In the genomic region with DNA sequence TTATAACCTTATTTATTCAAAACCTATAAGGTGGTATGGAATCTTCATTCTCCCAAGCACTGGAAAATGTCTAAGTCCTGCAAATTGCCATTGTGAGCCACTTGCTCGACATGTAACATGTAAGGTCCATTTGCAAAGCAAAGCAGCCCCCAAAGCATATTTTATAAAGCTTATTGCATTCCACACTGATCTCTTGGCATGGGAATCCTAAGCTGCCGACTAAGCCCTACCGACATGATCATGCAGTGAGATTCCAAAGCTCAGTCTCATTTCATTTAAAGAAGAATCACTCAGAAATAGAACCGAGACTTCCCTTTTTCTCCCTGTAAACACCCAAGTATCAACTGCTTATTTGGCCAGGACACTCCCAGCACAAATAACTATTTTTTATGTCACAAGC, we compare ENCODE assay signal across 35 cellular contexts.
"Had no signal": no experiment of that assay in that cellular context is flagged by ENCODE, and none has a peak within 500 bp of the region (broad histone marks: within the 10 kb centered on the region; RNA-seq: fewer than 3 reads in every experiment).

No MANE protein-coding gene starts in this region.

- H3K9me3 ChIP-seq: adrenal gland, Peyer's patch, SJSA1, SK-N-SH had no signal

- H3K9me3 Mint-ChIP-seq: activated CD4-positive, alpha-beta T cell treated with anti-CD3 and anti-CD28 coated beads, Interleukin-2, amount 10 ng/mL, durations not matched to agents 7 days and 5 days; activated naive CD4-positive, alpha-beta T cell treated with anti-CD3 and anti-CD28 coated beads for 36 hours; WTC11 had no signal

- H3K4me1 ChIP-seq: adrenal gland, Peyer's patch, SJSA1 had no signal

- H3K4me3 ChIP-seq: adrenal gland, Peyer's patch, SJSA1 had no signal

- DNase-seq: activated CD4-positive, alpha-beta T cell treated with anti-CD3 and anti-CD28 coated beads for 36 hours; activated CD4-positive, alpha-beta T cell treated with anti-CD3 and anti-CD28 coated beads, Interleukin-2, amount 10 ng/mL, durations not matched to agents 7 days and 5 days; activated CD4-positive, alpha-beta T cell treated with anti-CD3 and anti-CD28 coated beads, Interleukin-2, amount 50 U/mL, for 48 hours; activated CD8-positive, alpha-beta T cell treated with anti-CD3 and anti-CD28 coated beads, Interleukin-2, amount 10 ng/mL, durations not matched to agents 7 days and 5 days; activated gamma-delta T cell treated with Interleukin-2 at 50 U/mL for 16 hours; activated naive CD4-positive, alpha-beta T cell treated with anti-CD3 and anti-CD28 coated beads for 36 hours; activated T-cell treated with anti-CD3 and anti-CD28 coated beads, Interleukin-2, amount 50 U/mL, for 24 hours; adrenal gland; anterior cingulate cortex; brain microvascular endothelial cell; central memory CD4-positive, alpha-beta T cell; Karpas-422; KBM-7; NCI-H1105; NCI-H1417 treated with DMSO at 0.1 percent for 48 hours; NCI-H187 treated with DMSO at 0.1 percent for 48 hours; NCI-H2081; NCI-H2171 treated with DMSO at 0.1 percent for 48 hours; NCI-H2227 treated with DMSO at 0.1 percent for 48 hours; NCI-H446 treated with DMSO at 0.1 percent for 48 hours; NCI-H524; NCI-H748 treated with DMSO at 0.1 percent for 48 hours; NK-92 treated with Interleukin-12 subunit alpha and Interleukin-12 subunit beta, amount 100 ng/mL, for 24 hours; PC-3; Peyer's patch; RPMI8226; SHP77 treated with DMSO at 0.1 percent for 48 hours; SK-N-SH had no signal

- H3K4me1 Mint-ChIP-seq: activated CD4-positive, alpha-beta T cell treated with anti-CD3 and anti-CD28 coated beads for 36 hours; activated CD4-positive, alpha-beta T cell treated with anti-CD3 and anti-CD28 coated beads, Interleukin-2, amount 10 ng/mL, durations not matched to agents 7 days and 5 days; WTC11 had no signal

- H3K27me3 ChIP-seq: adrenal gland, brain microvascular endothelial cell, Peyer's patch, SJSA1 had no signal

- H3K36me3 Mint-ChIP-seq: activated naive CD4-positive, alpha-beta T cell treated with anti-CD3 and anti-CD28 coated beads, Interleukin-2, amount 50 U/mL, for 72 hours; WTC11 had no signal

- H3K27ac Mint-ChIP-seq: activated CD4-positive, alpha-beta T cell treated with anti-CD3 and anti-CD28 coated beads for 36 hours; activated CD4-positive, alpha-beta T cell treated with anti-CD3 and anti-CD28 coated beads, Interleukin-2, amount 10 ng/mL, durations not matched to agents 7 days and 5 days; activated CD8-positive, alpha-beta T cell treated with anti-CD3 and anti-CD28 coated beads, Interleukin-2, amount 10 ng/mL, durations not matched to agents 7 days and 5 days; activated naive CD4-positive, alpha-beta T cell treated with anti-CD3 and anti-CD28 coated beads for 36 hours; activated naive CD4-positive, alpha-beta T cell treated with anti-CD3 and anti-CD28 coated beads, Interleukin-2, amount 50 U/mL, for 72 hours; activated T-cell treated with anti-CD3 and anti-CD28 coated beads, Interleukin-2, amount 50 U/mL, for 24 hours; activated T-helper 2 cell treated with anti-CD3 and anti-CD28 coated beads, Interferon-gamma antibody, Interleukin-2, Interleukin-4, amounts not matched to agents 10 μg/mL and 5 μg/mL and 100 μg/mL, durations not matched to agents 14 hours and 24 hours and 36 hours; T-helper 1 cell treated with Interleukin-12 subunit alpha and Interleukin-12 subunit beta and Interleukin-4 antibody, amounts not matched to agents 30 μg/mL and 1 μg/mL, for 36 hours; T-helper 2 cell treated with Interferon-gamma antibody and Interleukin-4, amounts not matched to agents 5 μg/mL and 100 μg/mL, for 36 hours; WTC11 had no signal

- H3K36me3 ChIP-seq: adrenal gland, brain microvascular endothelial cell, Peyer's patch, SJSA1 had no signal

- ATAC-seq: activated CD4-positive, alpha-beta T cell treated with anti-CD3 and anti-CD28 coated beads for 36 hours; activated CD4-positive, CD25-positive, alpha-beta regulatory T cell treated with anti-CD3 and anti-CD28 coated beads, Interleukin-2, amount 50 U/mL, for 24 hours; activated CD8-positive, alpha-beta T cell treated with anti-CD3 and anti-CD28 coated beads, Interleukin-2, amount 10 ng/mL, durations not matched to agents 7 days and 5 days; activated naive CD4-positive, alpha-beta T cell treated with anti-CD3 and anti-CD28 coated beads, Interleukin-2, amount 50 U/mL, for 72 hours; PC-3; WTC11 had no signal

- H3K27ac ChIP-seq: adrenal gland, brain microvascular endothelial cell, Peyer's patch, SJSA1 had no signal

- H3K4me3 Mint-ChIP-seq: activated CD4-positive, alpha-beta T cell treated with anti-CD3 and anti-CD28 coated beads for 36 hours; activated CD4-positive, alpha-beta T cell treated with anti-CD3 and anti-CD28 coated beads, Interleukin-2, amount 10 ng/mL, durations not matched to agents 7 days and 5 days; activated CD8-positive, alpha-beta T cell treated with anti-CD3 and anti-CD28 coated beads, Interleukin-2, amount 10 ng/mL, durations not matched to agents 7 days and 5 days; activated naive CD4-positive, alpha-beta T cell treated with anti-CD3 and anti-CD28 coated beads for 36 hours; activated T-cell treated with anti-CD3 and anti-CD28 coated beads, Interleukin-2, amount 50 U/mL, for 24 hours; T-helper 1 cell treated with Interleukin-12 subunit alpha and Interleukin-12 subunit beta and Interleukin-4 antibody, amounts not matched to agents 30 μg/mL and 1 μg/mL, for 36 hours; T-helper 2 cell treated with Interferon-gamma antibody and Interleukin-4, amounts not matched to agents 5 μg/mL and 100 μg/mL, for 36 hours; WTC11 had no signal

- H3K27me3 Mint-ChIP-seq: activated CD4-positive, alpha-beta T cell treated with anti-CD3 and anti-CD28 coated beads for 36 hours; activated CD4-positive, alpha-beta T cell treated with anti-CD3 and anti-CD28 coated beads, Interleukin-2, amount 10 ng/mL, durations not matched to agents 7 days and 5 days; activated T-cell treated with anti-CD3 and anti-CD28 coated beads, Interleukin-2, amount 50 U/mL, for 24 hours had no signal
